Comparison of ENCODE assay signal across 10 cellular contexts in the genomic region with DNA sequence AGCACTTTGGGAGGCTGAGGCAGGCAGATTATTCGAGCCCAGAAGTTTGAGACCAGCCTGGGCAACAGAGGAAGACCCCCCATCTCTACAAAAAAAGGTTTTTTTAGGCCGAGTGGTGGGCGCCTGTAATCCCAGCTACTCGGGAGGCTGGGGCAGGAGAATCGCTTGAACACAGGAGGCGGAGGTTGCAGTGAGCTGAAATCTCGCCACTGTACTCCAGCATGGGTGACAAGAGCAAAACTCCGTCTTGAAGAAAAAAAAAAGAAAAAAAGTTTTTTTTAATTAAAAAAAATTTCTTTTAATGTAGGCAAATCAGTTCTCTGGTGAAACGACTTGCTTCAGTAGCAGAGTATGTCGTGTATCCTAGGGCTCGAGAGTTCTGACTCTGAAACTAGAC. TPM values are rescaled to one million over a fixed set of nuclear protein-coding genes. Genes with fewer than 3 reads are reported as not detected.
A peak's percentile ranks its signal among the peaks of the same experiment; 100 is the strongest.
DNase-seq lines count a peak whose midpoint lies in the region; ATAC-seq and TF ChIP-seq lines count a peak whose summit lies in the region.
"Had no signal": no experiment of that assay in that cellular context is flagged by ENCODE, and none has a peak within 500 bp of the region (broad histone marks: within the 10 kb centered on the region; RNA-seq: fewer than 3 reads in every experiment).

No MANE protein-coding gene starts in this region.

- no peaks in the 10 kb centered on the region for H3K36me3 Mint-ChIP-seq in CD4-positive, alpha-beta T cell (ENCODE audit: low read depth)
- peaks cover 3% of the 10 kb centered on the region for H3K36me3 Mint-ChIP-seq in central memory CD8-positive, alpha-beta T cell (ENCODE audit: insufficient read depth)

- no peaks in the 10 kb centered on the region for H3K9me3 ChIP-seq in CD4-positive, alpha-beta T cell (ENCODE audit: control insufficient read depth, low read length)
- H3K9me3 ChIP-seq in HUES64 (ENCODE audit: insufficient read depth, low read depth, low read length) (no peaks in the 10 kb centered on the region), muscle layer of colon (ENCODE audit: low read length) (no peaks in the 10 kb centered on the region), MG63 (no peaks in the 10 kb centered on the region)

- ATAC-seq in CD4-positive, alpha-beta T cell (ENCODE audit: poor library complexity) = no peak
- no peak for ATAC-seq in central memory CD8-positive, alpha-beta T cell (replicated peaks; ENCODE audit: extremely low read depth, poor library complexity, severe bottlenecking)

- peaks cover 3% of the 10 kb centered on the region for H3K4me1 Mint-ChIP-seq in CD4-positive, alpha-beta T cell (ENCODE audit: low read depth)
- H3K4me1 Mint-ChIP-seq in central memory CD8-positive, alpha-beta T cell = peaks cover 4% of the 10 kb centered on the region

- no peak overlapping the region for H3K9ac ChIP-seq in HUES64 (ENCODE audit: low read depth, low read length)
- H3K9ac ChIP-seq in muscle layer of colon (ENCODE audit: low read length) = peak overlapping the region; percentile 74

- H3K27me3 ChIP-seq in CD4-positive, alpha-beta T cell (ENCODE audit: control insufficient read depth, insufficient read depth, low read length) = no peaks in the 10 kb centered on the region
- H3K27me3 ChIP-seq in HUES64 (ENCODE audit: insufficient read depth, low read length) = peaks cover 13% of the 10 kb centered on the region; the same call in 1 of the 2 replicates
- H3K27me3 ChIP-seq in muscle layer of colon (ENCODE audit: control insufficient read depth in 1 of 2, insufficient read depth in 2 of 2, low read length in 2 of 2) = no peaks in the 10 kb centered on the region
- H3K27me3 ChIP-seq in MG63 = no peaks in the 10 kb centered on the region

- peak overlapping the region; percentile 78 for H3K4me3 Mint-ChIP-seq in CD4-positive, alpha-beta T cell
- peak overlapping the region; percentile 75 for H3K4me3 Mint-ChIP-seq in central memory CD8-positive, alpha-beta T cell

- H3K27me3 Mint-ChIP-seq in CD4-positive, alpha-beta T cell = no peaks in the 10 kb centered on the region
- H3K27me3 Mint-ChIP-seq in central memory CD8-positive, alpha-beta T cell = no peaks in the 10 kb centered on the region

- POLR2A ChIA-PET in CD4-positive, alpha-beta T cell (lab: Charles Lee) = no interaction called here

- no peak overlapping the region for H3K27ac Mint-ChIP-seq in CD4-positive, alpha-beta T cell
- H3K27ac Mint-ChIP-seq in central memory CD8-positive, alpha-beta T cell (ENCODE audit: low read depth) = no peak overlapping the region

- intact Hi-C loops in CD4-positive, alpha-beta T cell (cut with DNase I, micrococcal nuclease) = loop anchor here in 1 of 2 experiments (2.0 kb wide), 1 partner anchor 39 kb away; no protein-coding TSS in a partner anchor

- 71% methylated on average over 10 of the region's 11 CpGs for WGBS in HUES64

- H3K27ac ChIP-seq in CD4-positive, alpha-beta T cell (ENCODE audit: low read depth, low read length) = no peak overlapping the region
- H3K27ac ChIP-seq in HUES64 (ENCODE audit: low read depth, low read length) (no peak overlapping the region), muscle layer of colon (ENCODE audit: low read depth, low read length) (peak overlapping the region; percentile 59)

- no peak for TF ChIP-seq CTCF in CD4-positive, alpha-beta T cell (IDR thresholded peaks at IDR 0.05)

- H3K4me1 ChIP-seq in HUES64 (ENCODE audit: insufficient read depth, low read length) = peaks cover 16% of the 10 kb centered on the region
- H3K4me1 ChIP-seq in muscle layer of colon (ENCODE audit: insufficient read depth, low read length) = peaks cover 4% of the 10 kb centered on the region

- peak overlapping the region; percentile 68 for H3K4me3 ChIP-seq in HUES64 (ENCODE audit: low read length)
- H3K4me3 ChIP-seq in muscle layer of colon (ENCODE audit: low read depth in 1 of 2, low read length in 2 of 2) = peak overlapping the region in 1 of 2 donors; percentile 82
- no peak overlapping the region for H3K4me3 ChIP-seq in MG63

- CTCF ChIA-PET in CD4-positive, alpha-beta T cell (lab: Charles Lee) = no interaction called here

- H3K36me3 ChIP-seq in HUES64 (ENCODE audit: insufficient read depth, low read length) = no peaks in the 10 kb centered on the region
- no peaks in the 10 kb centered on the region for H3K36me3 ChIP-seq in muscle layer of colon (ENCODE audit: insufficient read depth, low read length)
- H3K36me3 ChIP-seq in MG63 = no peaks in the 10 kb centered on the region

- no peak for DNase-seq in CD4-positive, alpha-beta T cell
- DNase-seq in central memory CD8-positive, alpha-beta T cell (ENCODE audit: low spot score in 2 of 2) = no peak
- DNase-seq in foreskin melanocyte (no peak), MG63 (no peak), HuH-7.5 (ENCODE audit: low spot score) (no peak)
- DNase-seq in activated CD8-positive, alpha-beta memory T cell treated with anti-CD3 and anti-CD28 coated beads for 24 hours = no peak
- DNase-seq: NCI-H1694 treated with DMSO at 0.1 percent for 48 hours, SHP77 had no signal

- H3K9me3 Mint-ChIP-seq in CD4-positive, alpha-beta T cell = no peaks in the 10 kb centered on the region
- no peaks in the 10 kb centered on the region for H3K9me3 Mint-ChIP-seq in central memory CD8-positive, alpha-beta T cell

RNA-seq across cellular contexts. Expression of a gene that starts 10.9 kb away (rescaled TPM):
- under 1 TPM in 1 of 2 experiments, not detected in 1; 0.11 TPM for total RNA-seq in CD4-positive, alpha-beta T cell
- 2.0 TPM for polyA plus RNA-seq in HUES64 (2013, experiment 1 of 2)
- 1.5 TPM for polyA plus RNA-seq in HUES64 (2013, experiment 2 of 2)
- total RNA-seq in MG63 (2014; rRNA removed; shearing (Covaris generic); ENCODE audit: low replicate concordance) = 2.1 and 5.0 TPM in 2 replicates

RNA-seq across cellular contexts. Expression of a gene that starts 14.5 kb away (rescaled TPM):
- 1 to 10 TPM; 2.9 to 3.1 TPM for total RNA-seq in CD4-positive, alpha-beta T cell
- polyA plus RNA-seq in HUES64 (2013, experiment 1 of 2) = 3.3 TPM
- 5.5 TPM for polyA plus RNA-seq in HUES64 (2013, experiment 2 of 2)
- total RNA-seq in MG63 (2014; rRNA removed; shearing (Covaris generic); ENCODE audit: low replicate concordance) = not detected in 2 replicates

RNA-seq across cellular contexts. Expression of a gene that starts 37.4 kb away (rescaled TPM):
- 10 to 100 TPM; 54.1 to 55.2 TPM for total RNA-seq in CD4-positive, alpha-beta T cell
- 19.7 TPM for polyA plus RNA-seq in HUES64 (2013, experiment 1 of 2)
- polyA plus RNA-seq in HUES64 (2013, experiment 2 of 2) = 23.0 TPM
- 31.6 and 47.1 TPM in 2 replicates for total RNA-seq in MG63 (2014; rRNA removed; shearing (Covaris generic); ENCODE audit: low replicate concordance)

RNA-seq across cellular contexts. Expression of a gene that starts 38.4 kb away (rescaled TPM):
- 10 to 100 TPM; 40.1 to 41.2 TPM for total RNA-seq in CD4-positive, alpha-beta T cell
- 22.1 TPM for polyA plus RNA-seq in HUES64 (2013, experiment 1 of 2)
- 21.0 TPM for polyA plus RNA-seq in HUES64 (2013, experiment 2 of 2)
- total RNA-seq in MG63 (2014; rRNA removed; shearing (Covaris generic); ENCODE audit: low replicate concordance) = 0.17 and 0.76 TPM in 2 replicates

RNA-seq across cellular contexts. Expression of a gene that starts 47.1 kb away (rescaled TPM):
- 1 to 10 TPM; 3.0 to 4.5 TPM for total RNA-seq in CD4-positive, alpha-beta T cell
- polyA plus RNA-seq in HUES64 (2013, experiment 1 of 2) = 7.9 TPM
- 9.8 TPM for polyA plus RNA-seq in HUES64 (2013, experiment 2 of 2)
- 4.1 and 4.2 TPM in 2 replicates for total RNA-seq in MG63 (2014; rRNA removed; shearing (Covaris generic); ENCODE audit: low replicate concordance)
